11 cellular contexts compared by ENCODE assay signal in the genomic region with DNA sequence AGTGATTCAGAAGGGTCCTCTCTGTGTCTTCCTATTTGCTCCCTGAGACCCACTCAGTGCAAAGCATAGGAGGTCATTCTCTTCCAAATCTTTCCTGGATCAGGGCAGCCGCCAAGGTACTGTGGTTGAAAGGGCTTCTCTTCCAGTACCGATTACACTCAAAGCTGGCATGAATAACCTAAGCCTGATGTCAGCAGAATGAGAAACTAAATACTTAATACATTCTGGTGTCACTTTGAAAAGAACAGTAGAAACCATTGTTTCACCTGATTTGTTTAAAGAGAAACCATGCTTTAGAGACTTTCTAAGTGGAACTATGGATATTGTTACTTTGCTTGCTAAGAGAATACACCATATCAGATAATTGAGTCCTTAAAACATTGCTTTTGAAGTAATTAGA. TPM values are rescaled to one million over a fixed set of nuclear protein-coding genes. Genes with fewer than 3 reads are reported as not detected.
DNase-seq lines count a peak whose midpoint lies in the region; ATAC-seq and TF ChIP-seq lines count a peak whose summit lies in the region.
"Had no signal": no experiment of that assay in that cellular context is flagged by ENCODE, and none has a peak within 500 bp of the region (broad histone marks: within the 10 kb centered on the region; RNA-seq: fewer than 3 reads in every experiment).

No MANE protein-coding gene starts in this region.

- H3K27me3 Mint-ChIP-seq in central memory CD8-positive, alpha-beta T cell: no peaks in the 10 kb centered on the region
- no peaks in the 10 kb centered on the region for H3K27me3 Mint-ChIP-seq in activated CD4-positive, alpha-beta memory T cell treated with anti-CD3 and anti-CD28 coated beads, Interleukin-2, amount 10 ng/mL, durations not matched to agents 7 days and 5 days

- ATAC-seq in central memory CD8-positive, alpha-beta T cell (replicated peaks; ENCODE audit: extremely low read depth, poor library complexity, severe bottlenecking): no peak
- ATAC-seq in GM19035 (IDR thresholded peaks at IDR 0.05; ENCODE audit: unreplicated experiment): no peak
- ATAC-seq: WTC11 had no signal

- POLR2A ChIA-PET in activated CD4-positive, alpha-beta memory T cell treated with anti-CD3 and anti-CD28 coated beads, Interleukin-2, amount 10 ng/mL, durations not matched to agents 7 days and 5 days (lab: Charles Lee): no interaction called here

- H3K36me3 Mint-ChIP-seq in central memory CD8-positive, alpha-beta T cell (ENCODE audit: insufficient read depth): peaks cover 12% of the 10 kb centered on the region
- peaks cover 18% of the 10 kb centered on the region for H3K36me3 Mint-ChIP-seq in activated CD4-positive, alpha-beta memory T cell treated with anti-CD3 and anti-CD28 coated beads, Interleukin-2, amount 10 ng/mL, durations not matched to agents 7 days and 5 days (ENCODE audit: low read depth)
- H3K36me3 Mint-ChIP-seq: WTC11 had no signal

- CTCF ChIA-PET in activated CD4-positive, alpha-beta memory T cell treated with anti-CD3 and anti-CD28 coated beads, Interleukin-2, amount 10 ng/mL, durations not matched to agents 7 days and 5 days (lab: Charles Lee): no interaction called here

- peak overlapping the region; percentile 19 for H3K27ac Mint-ChIP-seq in central memory CD8-positive, alpha-beta T cell (ENCODE audit: low read depth)
- H3K27ac Mint-ChIP-seq in activated CD4-positive, alpha-beta memory T cell treated with anti-CD3 and anti-CD28 coated beads, Interleukin-2, amount 10 ng/mL, durations not matched to agents 7 days and 5 days: no peak overlapping the region
- H3K27ac Mint-ChIP-seq: WTC11 had no signal

- peaks cover 12% of the 10 kb centered on the region for H3K4me1 Mint-ChIP-seq in central memory CD8-positive, alpha-beta T cell
- H3K4me1 Mint-ChIP-seq in activated CD4-positive, alpha-beta memory T cell treated with anti-CD3 and anti-CD28 coated beads, Interleukin-2, amount 10 ng/mL, durations not matched to agents 7 days and 5 days: peaks cover 18% of the 10 kb centered on the region

- no peak overlapping the region for H3K4me3 Mint-ChIP-seq in central memory CD8-positive, alpha-beta T cell
- no peak overlapping the region for H3K4me3 Mint-ChIP-seq in activated CD4-positive, alpha-beta memory T cell treated with anti-CD3 and anti-CD28 coated beads, Interleukin-2, amount 10 ng/mL, durations not matched to agents 7 days and 5 days
- H3K4me3 Mint-ChIP-seq: WTC11 had no signal

- H3K9me3 Mint-ChIP-seq in central memory CD8-positive, alpha-beta T cell: no peaks in the 10 kb centered on the region
- H3K9me3 Mint-ChIP-seq in activated CD4-positive, alpha-beta memory T cell treated with anti-CD3 and anti-CD28 coated beads, Interleukin-2, amount 10 ng/mL, durations not matched to agents 7 days and 5 days: no peaks in the 10 kb centered on the region
- H3K9me3 Mint-ChIP-seq: WTC11 had no signal

- TF ChIP-seq CTCF in AG09319 (IDR thresholded peaks at IDR 0.05; ENCODE audit: low read depth, low read length): no peak

- DNase-seq in AG09319 (ENCODE audit: extremely low read depth, low read depth) (peak; percentile 25), NCI-H526 (lab: John Stamatoyannopoulos, UW) (peak; percentile 10 to 35), myocyte (ENCODE audit: low read depth) (peak; percentile 53), COR-L47 (lab: John Stamatoyannopoulos, UW) (no peak), islet precursor cell (no peak)
- no peak for DNase-seq in central memory CD8-positive, alpha-beta T cell (ENCODE audit: low spot score in 2 of 2)
- DNase-seq in activated CD4-positive, alpha-beta memory T cell treated with anti-CD3 and anti-CD28 coated beads, Interleukin-2, amount 10 ng/mL, durations not matched to agents 7 days and 5 days: no peak
- DNase-seq: activated effector memory CD4-positive, alpha-beta T cell treated with anti-CD3 and anti-CD28 coated beads, Interleukin-2, amount 50 U/mL, for 16 hours; NCI-H2081 had no signal

RNA-seq across cellular contexts. Expression of a gene that starts 50.2 kb away (rescaled TPM):
- total RNA-seq in myocyte: 196 and 319 TPM in 2 replicates
- 124 TPM for polyA plus RNA-seq in myocyte (2012)
- 10 to 100 TPM; 55.5 to 58.9 TPM for total RNA-seq in activated CD4-positive, alpha-beta memory T cell treated with anti-CD3 and anti-CD28 coated beads, Interleukin-2, amount 10 ng/mL, durations not matched to agents 7 days and 5 days

RNA-seq across cellular contexts. Expression of a gene that starts 50.8 kb away (rescaled TPM):
- 21.9 and 23.2 TPM in 2 replicates for total RNA-seq in myocyte
- polyA plus RNA-seq in myocyte (2012): 17.9 TPM
- 10 to 100 TPM; 50.7 to 51.2 TPM for total RNA-seq in activated CD4-positive, alpha-beta memory T cell treated with anti-CD3 and anti-CD28 coated beads, Interleukin-2, amount 10 ng/mL, durations not matched to agents 7 days and 5 days

Comparison
In these comparisons a context has a peak if more than half of its experiments do, and no peak if none do; other contexts are left out.
1. DNase-seq: peak in AG09319 (single experiment), NCI-H526 (2 of 2) and myocyte (single experiment); none in central memory CD8-positive, alpha-beta T cell (0 of 2), activated CD4-positive, alpha-beta memory T cell treated with anti-CD3 and anti-CD28 coated beads, Interleukin-2, amount 10 ng/mL, durations not matched to agents 7 days and 5 days (single experiment), COR-L47 (single experiment) and islet precursor cell (single experiment).